ENCODE assay signal across 2 cellular contexts in genomic region chr7:70887186-70887585, GRCh38.
TF ChIP-seq lines count a peak whose summit lies in the region.

No MANE protein-coding gene starts in this region.

TF ChIP-seq in GM23338, 12 proteins besides CTCF, POLR2A, EP300 and RAD21:
- TF ChIP-seq STAT1 (IDR thresholded peaks at IDR 0.05; ENCODE audit: unreplicated experiment), result no peak
- TF ChIP-seq ZNF462 (CRISPR knock-in tag; IDR thresholded peaks at IDR 0.05), result no peak
- no peak for TF ChIP-seq EZH2phosphoT487 (IDR thresholded peaks at IDR 0.05; ENCODE audit: unreplicated experiment)
- TF ChIP-seq ZNF331 (CRISPR knock-in tag; IDR thresholded peaks at IDR 0.05; ENCODE audit: low read depth), result no peak
- no peak for TF ChIP-seq REST (IDR thresholded peaks at IDR 0.05; ENCODE audit: unreplicated experiment)
- TF ChIP-seq NANOG (IDR thresholded peaks at IDR 0.05; ENCODE audit: borderline replicate concordance), result no peak
- no peak for TF ChIP-seq ZNF114 (CRISPR knock-in tag; IDR thresholded peaks at IDR 0.05)
- TF ChIP-seq CREB1 (CRISPR knock-in tag; IDR thresholded peaks at IDR 0.05; ENCODE audit: low read depth), result no peak
- TF ChIP-seq POLR2AphosphoS5 (IDR thresholded peaks at IDR 0.05; ENCODE audit: low read depth), result no peak

TF ChIP-seq in H1, 55 proteins besides CTCF, POLR2A, EP300 and RAD21:
- no peak for TF ChIP-seq SUZ12 (IDR thresholded peaks at IDR 0.05; ENCODE audit: low read length)
- no peak for TF ChIP-seq TBP (IDR thresholded peaks at IDR 0.05; ENCODE audit: low read depth, low read length)
- no peak for TF ChIP-seq POU5F1 (IDR thresholded peaks at IDR 0.05; ENCODE audit: low read depth, low read length)
- TF ChIP-seq RNF2 (IDR thresholded peaks at IDR 0.05; ENCODE audit: borderline replicate concordance, low read depth, low read length, missing control alignments, poor library complexity, severe bottlenecking), result no peak
- no peak for TF ChIP-seq GTF2F1 (IDR thresholded peaks at IDR 0.05; ENCODE audit: borderline replicate concordance, low read depth, low read length)
- no peak for TF ChIP-seq EGR1 (IDR thresholded peaks at IDR 0.05; ENCODE audit: borderline replicate concordance, low read depth, low read length)
